22 cellular contexts compared by ENCODE assay signal in the genomic region with DNA sequence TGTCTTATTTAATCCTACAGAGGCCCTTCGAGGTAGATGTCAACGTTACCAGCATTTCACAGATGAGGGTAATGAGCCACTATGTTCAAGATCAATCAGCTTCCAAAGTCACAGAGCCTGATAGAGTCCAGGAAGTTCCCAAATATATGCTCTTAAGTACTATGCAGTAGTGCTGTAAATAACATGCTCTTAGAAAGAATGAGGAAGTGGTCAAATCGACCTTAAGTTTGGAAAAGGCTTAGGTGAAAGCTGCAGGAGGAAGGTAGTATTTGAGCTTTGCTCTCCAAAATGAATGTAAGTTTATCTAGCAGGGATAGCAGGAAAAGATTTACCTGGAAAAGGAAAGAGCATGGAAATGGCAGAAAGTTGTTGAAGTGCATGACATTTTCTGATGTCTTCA.
A peak's percentile ranks its signal among the peaks of the same experiment; 100 is the strongest.
DNase-seq lines count a peak whose midpoint lies in the region; ATAC-seq and TF ChIP-seq lines count a peak whose summit lies in the region.
"Had no signal": no experiment of that assay in that cellular context is flagged by ENCODE, and none has a peak within 500 bp of the region (broad histone marks: within the 10 kb centered on the region; RNA-seq: fewer than 3 reads in every experiment).

No MANE protein-coding gene starts in this region.

- no TSS peak for BruUV-seq in mammary epithelial cell (replicated peaks; lab: Mats Ljungman, UMichigan)

- H3K27me3 ChIP-seq in H9 (ENCODE audit: insufficient read depth, low read length) (no peaks in the 10 kb centered on the region), mammary epithelial cell (ENCODE audit: insufficient read depth, low read length) (no peaks in the 10 kb centered on the region), neural progenitor cell (no peaks in the 10 kb centered on the region), neuronal stem cell (ENCODE audit: control insufficient read depth in 3 of 3, insufficient read depth in 3 of 3, low read depth in 1 of 3, low read length in 3 of 3) (no peaks in the 10 kb centered on the region)
- H3K27me3 ChIP-seq: right lobe of liver, vagina had no signal

- H3K36me3 Mint-ChIP-seq in H9 (ENCODE audit: insufficient read depth in 1 of 3, low read depth in 3 of 3) = no peaks in the 10 kb centered on the region
- no peaks in the 10 kb centered on the region for H3K36me3 Mint-ChIP-seq in neural progenitor cell
- H3K36me3 Mint-ChIP-seq: activated naive CD8-positive, alpha-beta T cell treated with anti-CD3 and anti-CD28 coated beads for 36 hours; natural killer cell had no signal

- H3K4ac ChIP-seq in H9 (ENCODE audit: low read depth, low read length) (no peak overlapping the region), neuronal stem cell (ENCODE audit: low read length) (no peak overlapping the region)

- H3K4me3 Mint-ChIP-seq in H9 = no peak overlapping the region
- H3K4me3 Mint-ChIP-seq in neural progenitor cell = no peak overlapping the region
- H3K4me3 Mint-ChIP-seq: activated naive CD8-positive, alpha-beta T cell treated with anti-CD3 and anti-CD28 coated beads for 36 hours; natural killer cell had no signal

- H2BK12ac ChIP-seq in H9 (ENCODE audit: insufficient read length, low read depth, low read length) (no peak overlapping the region), neuronal stem cell (ENCODE audit: low read length) (no peak overlapping the region)

- H3K14ac ChIP-seq in H9 (ENCODE audit: insufficient read depth, low read length) (no peak overlapping the region), neuronal stem cell (ENCODE audit: low read length) (no peak overlapping the region)

- no peaks in the 10 kb centered on the region for H3K9me3 Mint-ChIP-seq in H9
- no peaks in the 10 kb centered on the region for H3K9me3 Mint-ChIP-seq in neural progenitor cell
- H3K9me3 Mint-ChIP-seq: activated naive CD8-positive, alpha-beta T cell treated with anti-CD3 and anti-CD28 coated beads for 36 hours had no signal

- H3K79me2 ChIP-seq in H9 (ENCODE audit: insufficient read depth, low read length) (no peaks in the 10 kb centered on the region), mammary epithelial cell (ENCODE audit: insufficient read depth, low read length) (no peaks in the 10 kb centered on the region), neural progenitor cell (ENCODE audit: low read depth) (no peaks in the 10 kb centered on the region)

- H3K4me2 ChIP-seq in H9 (ENCODE audit: insufficient read depth, insufficient read length, low read length) = no peak overlapping the region
- H3K4me2 ChIP-seq in mammary epithelial cell (ENCODE audit: insufficient read depth, low read depth, low read length) = peak overlapping the region; percentile 2
- H3K4me2 ChIP-seq in neural progenitor cell = no peak overlapping the region
- no peak overlapping the region for H3K4me2 ChIP-seq in neuronal stem cell (ENCODE audit: insufficient read depth, low read length, poor library complexity, severe bottlenecking)

- H3K27me3 Mint-ChIP-seq in H9 (ENCODE audit: low read depth) (no peaks in the 10 kb centered on the region), neural progenitor cell (ENCODE audit: insufficient read depth, low read depth) (no peaks in the 10 kb centered on the region)

- H3K36me3 ChIP-seq in mammary epithelial cell (ENCODE audit: insufficient read depth, low read length) (no peaks in the 10 kb centered on the region), neural progenitor cell (no peaks in the 10 kb centered on the region), neuronal stem cell (replicated peaks in 1 of 2; ENCODE audit: control insufficient read depth in 2 of 2, insufficient read depth in 2 of 2, low read length in 2 of 2) (no peaks in the 10 kb centered on the region)
- H3K36me3 ChIP-seq: right lobe of liver, vagina had no signal

- intact Hi-C loops in mammary epithelial cell (cut with micrococcal nuclease) = loop anchor here (10.0 kb wide), 1 partner anchor 230 kb away; the partner anchor contains the start of gene RBMS3

- H3K23me2 ChIP-seq in H9 (ENCODE audit: insufficient read length, low read depth, low read length, poor library complexity, severe bottlenecking) = no peaks in the 10 kb centered on the region

- ATAC-seq in GM21360 (IDR thresholded peaks at IDR 0.05; ENCODE audit: unreplicated experiment) = no peak
- ATAC-seq: HCT116, natural killer cell had no signal

- CTCF ChIA-PET in mammary epithelial cell (lab: Charles Lee; ENCODE audit: low non-redundant PET) = interaction anchor here (0.6 kb wide), 1 partner anchor 233 kb away, joined by 5 read pairs; no protein-coding TSS in a partner anchor

- H3T11ph ChIP-seq in H9 (ENCODE audit: low read length) = no peak overlapping the region

- H2BK5ac ChIP-seq in H9 (ENCODE audit: insufficient read length, low read length) = no peak overlapping the region
- no peak overlapping the region for H2BK5ac ChIP-seq in neuronal stem cell (ENCODE audit: low read length)

- no peak overlapping the region for H2AFZ ChIP-seq in H9 (ENCODE audit: low read length)
- peak overlapping the region; percentile 16 for H2AFZ ChIP-seq in mammary epithelial cell (ENCODE audit: low read depth, low read length)
- peak overlapping the region; percentile 13 for H2AFZ ChIP-seq in neural progenitor cell (replicated peaks)
- no peak overlapping the region for H2AFZ ChIP-seq in neuronal stem cell (ENCODE audit: low read length)

- TF ChIP-seq CTCF in H9 (conservative IDR thresholded peaks at IDR 0.05) = no peak
- TF ChIP-seq CTCF in mammary epithelial cell (conservative IDR thresholded peaks at IDR 0.05 in 1 of 2, IDR thresholded peaks at IDR 0.05 in 1 of 2; ENCODE audit: extremely low read depth in 1 of 2, insufficient read depth in 1 of 2, low read depth in 1 of 2, low read length in 2 of 2) = no peak
- no peak for TF ChIP-seq CTCF in neural progenitor cell (IDR thresholded peaks at IDR 0.05)

- H4K91ac ChIP-seq in H9 (ENCODE audit: insufficient read length, low read depth, low read length) = no peak overlapping the region
- H4K91ac ChIP-seq in neuronal stem cell (ENCODE audit: low read depth, low read length, poor library complexity) = no peak overlapping the region

- no peak overlapping the region for H3K9ac ChIP-seq in H9 (ENCODE audit: extremely low read depth, insufficient read length, low read length)
- H3K9ac ChIP-seq in mammary epithelial cell (ENCODE audit: insufficient read depth, low read length) = no peak overlapping the region
- H3K9ac ChIP-seq in neural progenitor cell = no peak overlapping the region
- no peak overlapping the region for H3K9ac ChIP-seq in neuronal stem cell (ENCODE audit: low read depth, low read length, poor library complexity)

- H2BK15ac ChIP-seq in H9 (ENCODE audit: low read depth, low read length) = no peak overlapping the region
- H2BK15ac ChIP-seq in neuronal stem cell (ENCODE audit: low read length) = no peak overlapping the region

- H2BK120ac ChIP-seq in H9 (ENCODE audit: low read depth, low read length, poor library complexity, severe bottlenecking) = no peak overlapping the region
- H2BK120ac ChIP-seq in neuronal stem cell (ENCODE audit: low read depth, low read length) = no peak overlapping the region

- H3K4me3 ChIP-seq in mammary epithelial cell (replicated peaks in 1 of 3; ENCODE audit: insufficient read depth in 1 of 3, low read depth in 2 of 3, low read length in 3 of 3) = no peak overlapping the region
- no peak overlapping the region for H3K4me3 ChIP-seq in neural progenitor cell
- no peak overlapping the region for H3K4me3 ChIP-seq in neuronal stem cell (ENCODE audit: low read length in 2 of 2)
- H3K4me3 ChIP-seq: right lobe of liver, vagina had no signal

- dilution Hi-C loops in mammary epithelial cell (cut with HindIII; ENCODE audit: low sequenced_read_pairs) = no loop called here

- H3K4me1 ChIP-seq in H9 (ENCODE audit: insufficient read depth, low read length) (peaks cover 9% of the 10 kb centered on the region; the same call in 1 of the 2 replicates), mammary epithelial cell (ENCODE audit: insufficient read depth, low read length) (peaks cover 30% of the 10 kb centered on the region), neural progenitor cell (no peaks in the 10 kb centered on the region), neuronal stem cell (ENCODE audit: control insufficient read depth in 2 of 2, insufficient read depth in 1 of 2, low read depth in 1 of 2, low read length in 2 of 2) (no peaks in the 10 kb centered on the region)

- peak overlapping the region in 2 of 3 experiments; percentile 4 to 7; a peak in 4 of 7 replicates for H3K27ac Mint-ChIP-seq in H9
- no peak overlapping the region for H3K27ac Mint-ChIP-seq in neural progenitor cell
- H3K27ac Mint-ChIP-seq: activated naive CD8-positive, alpha-beta T cell treated with anti-CD3 and anti-CD28 coated beads for 36 hours; natural killer cell had no signal

- H4K8ac ChIP-seq in H9 (replicated peaks; ENCODE audit: insufficient read length, low read depth, low read length) = no peak overlapping the region
- no peak overlapping the region for H4K8ac ChIP-seq in neuronal stem cell (ENCODE audit: low read depth, low read length)

- DNase-seq in H9 = no peak
- peak; percentile 7 to 77 for DNase-seq in NOMO-1 (lab: John Stamatoyannopoulos, UW; ENCODE audit: unreplicated experiment in 2 of 2)
- no peak for DNase-seq in mammary epithelial cell
- DNase-seq in neural progenitor cell (ENCODE audit: low spot score) = no peak
- no peak for DNase-seq in stimulated activated naive CD4-positive, alpha-beta T cell treated with Interleukin-2 at 50 U/mL for 16 hours (lab: John Stamatoyannopoulos, UW)
- DNase-seq in neuronal stem cell (ENCODE audit: low spot score) = no peak
- no peak for DNase-seq in midbrain (lab: John Stamatoyannopoulos, UW)
- DNase-seq: activated CD4-positive, CD25-positive, alpha-beta regulatory T cell; activated CD8-positive, alpha-beta memory T cell treated with anti-CD3 and anti-CD28 coated beads, Interleukin-2, amount 50 U/mL, for 48 hours; activated naive CD8-positive, alpha-beta T cell treated with anti-CD3 and anti-CD28 coated beads for 36 hours; C1 segment of cervical spinal cord; cerebellar nuclear complex; erythroblast; head of caudate nucleus; left cardiac atrium; natural killer cell; NCI-H1092; right lobe of liver; stimulated activated naive CD4-positive, alpha-beta T cell had no signal

- no peak overlapping the region for H3K23ac ChIP-seq in H9 (ENCODE audit: insufficient read length, low read depth, low read length)
- no peak overlapping the region for H3K23ac ChIP-seq in neuronal stem cell (ENCODE audit: low read depth, low read length, poor library complexity)

- H3K9me3 ChIP-seq in H9 (ENCODE audit: control insufficient read depth, low read depth, low read length) = no peaks in the 10 kb centered on the region
- no peaks in the 10 kb centered on the region for H3K9me3 ChIP-seq in mammary epithelial cell (replicated peaks; ENCODE audit: insufficient read depth, low read length)
- no peaks in the 10 kb centered on the region for H3K9me3 ChIP-seq in neural progenitor cell (ENCODE audit: low read depth)
- H3K9me3 ChIP-seq in neuronal stem cell (replicated peaks in 1 of 2; ENCODE audit: control insufficient read depth in 2 of 2, insufficient read depth in 1 of 2, low read depth in 1 of 2, low read length in 2 of 2) = no peaks in the 10 kb centered on the region
- H3K9me3 ChIP-seq: right lobe of liver, vagina had no signal

- no peaks in the 10 kb centered on the region for H3F3A ChIP-seq in neural progenitor cell (ENCODE audit: low read depth)

- H2AK5ac ChIP-seq in H9 (ENCODE audit: insufficient read length, low read length) (no peak overlapping the region), neuronal stem cell (ENCODE audit: low read depth, low read length) (no peak overlapping the region)

- no peak overlapping the region for H3K56ac ChIP-seq in H9 (ENCODE audit: insufficient read length, low read depth, low read length)

- H3K79me1 ChIP-seq in H9 (ENCODE audit: insufficient read depth, low read depth, low read length, poor library complexity, severe bottlenecking) = no peaks in the 10 kb centered on the region
- H3K79me1 ChIP-seq in neuronal stem cell (ENCODE audit: low read depth, low read length) = no peaks in the 10 kb centered on the region

- no peak overlapping the region for H2BK20ac ChIP-seq in H9 (ENCODE audit: low read depth, low read length, poor library complexity, severe bottlenecking)

- H4K20me1 ChIP-seq in H9 (ENCODE audit: control insufficient read depth, insufficient read depth, insufficient read length) = no peaks in the 10 kb centered on the region
- no peaks in the 10 kb centered on the region for H4K20me1 ChIP-seq in mammary epithelial cell (ENCODE audit: insufficient read depth, low read length)
- H4K20me1 ChIP-seq in neural progenitor cell (ENCODE audit: low read depth) = no peaks in the 10 kb centered on the region

- H3K4me1 Mint-ChIP-seq in H9 (peaks cover 15 to 27% of the 10 kb centered on the region in 2 experiments), neural progenitor cell (peaks cover 7% of the 10 kb centered on the region)
- H3K4me1 Mint-ChIP-seq: activated naive CD8-positive, alpha-beta T cell treated with anti-CD3 and anti-CD28 coated beads for 36 hours; natural killer cell had no signal

- no peak overlapping the region for H4K5ac ChIP-seq in H9 (ENCODE audit: insufficient read length, low read depth, low read length)

- no CpG with 5 or more reads among the region's 3 CpGs for WGBS in H9 (ENCODE audit: extremely low coverage, insufficient read length, low lambda C conversion rate)
- WGBS in mammary epithelial cell (ENCODE audit: low coverage, missing lambda C conversion rate) = 67% methylated on average over 3 of the region's 3 CpGs
- no CpG with 5 or more reads among the region's 3 CpGs for WGBS in neuronal stem cell (ENCODE audit: extremely low coverage in 2 of 2, insufficient read length in 2 of 2, insufficient replicate concordance in 1 of 2), 2 donors

- in situ Hi-C loops in mammary epithelial cell (cut with MboI; ENCODE audit: low sequenced_read_pairs in 2 of 2) = no loop called here

- H3K18ac ChIP-seq in H9 (ENCODE audit: insufficient read length, low read depth, low read length) (no peak overlapping the region), neuronal stem cell (ENCODE audit: low read length) (no peak overlapping the region)

- peak overlapping the region; percentile 36 for H3K27ac ChIP-seq in H9 (ENCODE audit: insufficient read length, low read depth, low read length)
- H3K27ac ChIP-seq in mammary epithelial cell (ENCODE audit: insufficient read depth, low read depth, low read length) = no peak overlapping the region
- no peak overlapping the region for H3K27ac ChIP-seq in neural progenitor cell
- H3K27ac ChIP-seq in neuronal stem cell (replicated peaks; ENCODE audit: low read length) = no peak overlapping the region
- H3K27ac ChIP-seq: right lobe of liver had no signal

Comparison
In these comparisons a context has a peak if more than half of its experiments do, and no peak if none do; other contexts are left out.
1. DNase-seq: peak in NOMO-1 (2 of 2); none in H9 (single experiment), mammary epithelial cell (single experiment), neural progenitor cell (single experiment), stimulated activated naive CD4-positive, alpha-beta T cell treated with Interleukin-2 at 50 U/mL for 16 hours (single experiment), neuronal stem cell (single experiment) and midbrain (single experiment).
2. H2AFZ ChIP-seq: peak in mammary epithelial cell (single experiment) and neural progenitor cell (single experiment); none in H9 (single experiment) and neuronal stem cell (single experiment).